16 cellular contexts compared by ENCODE assay signal in the genomic region with DNA sequence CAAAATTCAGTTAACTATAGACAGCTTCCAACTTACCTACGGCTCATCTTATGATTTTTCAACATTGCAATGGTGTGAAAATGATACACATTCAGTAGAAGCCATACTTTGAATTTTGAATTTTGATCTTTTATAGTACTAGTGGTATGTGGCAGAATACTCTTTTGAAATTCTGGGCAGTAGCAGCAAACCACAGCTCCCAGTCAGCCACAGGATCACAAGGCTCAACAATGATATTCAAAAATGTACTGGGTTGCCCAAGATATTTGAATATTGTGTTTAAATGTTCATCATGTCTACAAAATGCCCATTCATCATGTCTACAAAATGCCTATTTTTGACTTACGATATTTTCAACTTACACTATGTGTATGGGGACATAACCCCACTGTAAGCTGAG.
"Had no signal": no experiment of that assay in that cellular context is flagged by ENCODE, and none has a peak within 500 bp of the region (broad histone marks: within the 10 kb centered on the region; RNA-seq: fewer than 3 reads in every experiment).

No MANE protein-coding gene starts in this region.

- H3K36me3 Mint-ChIP-seq: stimulated activated naive B cell treated with anti-CD40 and anti-IgM and Interleukin-4, amounts not matched to agents 10 μg/mL and 1 μg/mL and 100 μg/mL, for 72 hours had no signal

- H3K36me3 ChIP-seq: neutrophil, right lobe of liver, tibial nerve had no signal

- H3K4me3 ChIP-seq: dorsolateral prefrontal cortex, hepatocyte, psoas muscle, right lobe of liver, testis, tibial nerve had no signal

- H3K27me3 Mint-ChIP-seq: naive thymus-derived CD8-positive, alpha-beta T cell; stimulated activated naive B cell treated with anti-CD40 and anti-IgM and Interleukin-4, amounts not matched to agents 10 μg/mL and 1 μg/mL and 100 μg/mL, for 72 hours; stimulated activated naive CD8-positive, alpha-beta T cell treated with anti-CD3 and anti-CD28 coated beads, Interleukin-15, amount 100 ng/mL, for 72 hours had no signal

- H3K27ac Mint-ChIP-seq: naive thymus-derived CD8-positive, alpha-beta T cell; stimulated activated naive B cell treated with anti-CD40 and anti-IgM and Interleukin-4, amounts not matched to agents 10 μg/mL and 1 μg/mL and 100 μg/mL, for 72 hours; stimulated activated naive CD8-positive, alpha-beta T cell treated with anti-CD3 and anti-CD28 coated beads, Interleukin-15, amount 100 ng/mL, for 72 hours had no signal

- H3K27ac ChIP-seq: dorsolateral prefrontal cortex, hepatocyte, neutrophil, psoas muscle, right lobe of liver, testis, tibial nerve had no signal

- H3K27me3 ChIP-seq: dorsolateral prefrontal cortex, hepatocyte, neutrophil, right lobe of liver, testis, tibial nerve had no signal

- H3K4me2 ChIP-seq: hepatocyte had no signal

- ATAC-seq: naive thymus-derived CD8-positive, alpha-beta T cell; psoas muscle; right lobe of liver; stimulated activated naive B cell treated with anti-CD40 and anti-IgM and Interleukin-4, amounts not matched to agents 10 μg/mL and 1 μg/mL and 100 μg/mL, for 72 hours; stimulated activated naive CD8-positive, alpha-beta T cell treated with anti-CD3 and anti-CD28 coated beads, Interleukin-15, amount 100 ng/mL, for 72 hours had no signal

- H3K4me1 ChIP-seq: psoas muscle, right lobe of liver, testis had no signal

- DNase-seq: cortex of kidney; dorsolateral prefrontal cortex; effector CD8-positive, alpha-beta T cell; kidney glomerular epithelial cell; naive thymus-derived CD8-positive, alpha-beta T cell; psoas muscle; retina; right lobe of liver; stimulated activated CD4-positive, alpha-beta T cell treated with anti-CD3 and anti-CD28 coated beads, Interleukin-2, amount 100 ng/mL, for 24 hours; stimulated activated CD4-positive, alpha-beta T cell treated with anti-CD3 and anti-CD28 coated beads, Interleukin-4, amount 100 ng/mL, for 4 hours; stimulated activated naive B cell treated with anti-CD40 and anti-IgM and Interleukin-4, amounts not matched to agents 10 μg/mL and 1 μg/mL and 100 μg/mL, for 72 hours; stimulated activated naive CD8-positive, alpha-beta T cell treated with anti-CD3 and anti-CD28 coated beads, Interleukin-15, amount 100 ng/mL, for 72 hours; testis had no signal

- H3K4me3 Mint-ChIP-seq: naive thymus-derived CD8-positive, alpha-beta T cell; stimulated activated naive B cell treated with anti-CD40 and anti-IgM and Interleukin-4, amounts not matched to agents 10 μg/mL and 1 μg/mL and 100 μg/mL, for 72 hours; stimulated activated naive CD8-positive, alpha-beta T cell treated with anti-CD3 and anti-CD28 coated beads, Interleukin-15, amount 100 ng/mL, for 72 hours had no signal

- H3K79me2 ChIP-seq: hepatocyte had no signal

- H3K4me1 Mint-ChIP-seq: naive thymus-derived CD8-positive, alpha-beta T cell; stimulated activated naive CD8-positive, alpha-beta T cell treated with anti-CD3 and anti-CD28 coated beads, Interleukin-15, amount 100 ng/mL, for 72 hours had no signal

- H3K9me3 ChIP-seq: neutrophil, psoas muscle, right lobe of liver, testis had no signal
